24 cellular contexts compared by ENCODE assay signal in genomic region chr6:165611294-165611693, GRCh38. TPM values are rescaled to one million over a fixed set of nuclear protein-coding genes. Genes with fewer than 3 reads are reported as not detected.
"Had no signal": no experiment of that assay in that cellular context is flagged by ENCODE, and none has a peak within 500 bp of the region (broad histone marks: within the 10 kb centered on the region; RNA-seq: fewer than 3 reads in every experiment).

No MANE protein-coding gene starts in this region.

- H3K36me3 Mint-ChIP-seq: activated CD4-positive, alpha-beta memory T cell treated with anti-CD3 and anti-CD28 coated beads for 36 hours; activated CD8-positive, alpha-beta memory T cell treated with anti-CD3 and anti-CD28 coated beads, Interleukin-2, amount 10 ng/mL, durations not matched to agents 7 days and 5 days; naive thymus-derived CD4-positive, alpha-beta T cell; stimulated activated effector memory CD8-positive, alpha-beta T cell treated with anti-CD3 and anti-CD28 coated beads, Interleukin-12 subunit alpha, Interleukin-12 subunit beta, amount 100 ng/mL, for 72 hours had no signal

- H3K27me3 ChIP-seq: gastroesophageal sphincter, neural progenitor cell, stomach, upper lobe of right lung had no signal

- ATAC-seq: activated CD8-positive, alpha-beta memory T cell treated with anti-CD3 and anti-CD28 coated beads, Interleukin-2, amount 10 ng/mL, durations not matched to agents 7 days and 5 days; activated T-helper 17 cell treated with anti-CD3 and anti-CD28 coated beads, Interleukin-2, amount 50 U/mL, for 72 hours; esophagus mucosa; gastroesophageal sphincter; left lobe of liver; mucosa of descending colon; naive thymus-derived CD4-positive, alpha-beta T cell; sciatic nerve; stimulated activated effector memory CD8-positive, alpha-beta T cell treated with anti-CD3 and anti-CD28 coated beads, Interleukin-12 subunit alpha, Interleukin-12 subunit beta, amount 100 ng/mL, for 72 hours; upper lobe of right lung had no signal

- H3K4me1 Mint-ChIP-seq: activated B cell treated with CpG ODN at 0.5 μM for 24 hours; activated CD8-positive, alpha-beta memory T cell treated with anti-CD3 and anti-CD28 coated beads, Interleukin-2, amount 10 ng/mL, durations not matched to agents 7 days and 5 days; activated T-helper 17 cell treated with anti-CD3 and anti-CD28 coated beads, Interleukin-2, amount 50 U/mL, for 72 hours; stimulated activated effector memory CD8-positive, alpha-beta T cell treated with anti-CD3 and anti-CD28 coated beads, Interleukin-12 subunit alpha, Interleukin-12 subunit beta, amount 100 ng/mL, for 72 hours had no signal

- H3K27ac Mint-ChIP-seq: activated B cell treated with CpG ODN at 0.5 μM for 24 hours; activated CD4-positive, alpha-beta memory T cell treated with anti-CD3 and anti-CD28 coated beads for 36 hours; activated CD8-positive, alpha-beta memory T cell treated with anti-CD3 and anti-CD28 coated beads, Interleukin-2, amount 10 ng/mL, durations not matched to agents 7 days and 5 days; activated T-helper 17 cell treated with anti-CD3 and anti-CD28 coated beads, Interleukin-2, amount 50 U/mL, for 72 hours; naive thymus-derived CD4-positive, alpha-beta T cell; neural progenitor cell; stimulated activated effector memory CD8-positive, alpha-beta T cell treated with anti-CD3 and anti-CD28 coated beads, Interleukin-12 subunit alpha, Interleukin-12 subunit beta, amount 100 ng/mL, for 72 hours had no signal

- H3K27ac ChIP-seq: gastroesophageal sphincter, neural progenitor cell, prostate gland, SK-N-MC, stomach, thoracic aorta, upper lobe of right lung had no signal

- H3K9me3 Mint-ChIP-seq: activated B cell treated with CpG ODN at 0.5 μM for 24 hours had no signal

- H3K36me3 ChIP-seq: gastroesophageal sphincter, neural progenitor cell, prostate gland, stomach, thoracic aorta, upper lobe of right lung had no signal

- H3K4me3 ChIP-seq: gastroesophageal sphincter, mucosa of descending colon, neural progenitor cell, prostate gland, SK-N-MC, stomach, thoracic aorta, upper lobe of right lung had no signal

- H3K4me2 ChIP-seq: neural progenitor cell had no signal

- H3K9me3 ChIP-seq: mucosa of descending colon, prostate gland, thoracic aorta, upper lobe of right lung had no signal

- H3K9ac ChIP-seq: neural progenitor cell had no signal

- H3K27me3 Mint-ChIP-seq: activated B cell treated with CpG ODN at 0.5 μM for 24 hours; activated CD4-positive, alpha-beta memory T cell treated with anti-CD3 and anti-CD28 coated beads for 36 hours; activated CD8-positive, alpha-beta memory T cell treated with anti-CD3 and anti-CD28 coated beads, Interleukin-2, amount 10 ng/mL, durations not matched to agents 7 days and 5 days; activated T-helper 17 cell treated with anti-CD3 and anti-CD28 coated beads, Interleukin-2, amount 50 U/mL, for 72 hours; naive thymus-derived CD4-positive, alpha-beta T cell had no signal

- DNase-seq: activated B cell treated with CpG ODN at 0.5 μM for 24 hours; activated CD4-positive, alpha-beta memory T cell treated with anti-CD3 and anti-CD28 coated beads for 36 hours; activated CD4-positive, alpha-beta T cell treated with anti-CD3 and anti-CD28 coated beads for 4 hours; activated CD8-positive, alpha-beta memory T cell treated with anti-CD3 and anti-CD28 coated beads, Interleukin-2, amount 10 ng/mL, durations not matched to agents 7 days and 5 days; activated naive CD4-positive, alpha-beta T cell; activated T-cell treated with anti-CD3 and anti-CD28 coated beads, Interleukin-2, amount 50 U/mL, for 1 hour; cerebellar nuclear complex; effector CD4-positive, alpha-beta T cell; mammary epithelial cell; mucosa of descending colon; naive thymus-derived CD4-positive, alpha-beta T cell; stimulated activated CD4-positive, alpha-beta T cell treated with anti-CD3 and anti-CD28 coated beads, Interleukin-4, amount 100 ng/mL, for 24 hours; stomach; upper lobe of right lung had no signal

- H3K4me1 ChIP-seq: neural progenitor cell, prostate gland, upper lobe of right lung had no signal

- H3K4me3 Mint-ChIP-seq: activated B cell treated with CpG ODN at 0.5 μM for 24 hours; activated CD4-positive, alpha-beta memory T cell treated with anti-CD3 and anti-CD28 coated beads for 36 hours; activated CD8-positive, alpha-beta memory T cell treated with anti-CD3 and anti-CD28 coated beads, Interleukin-2, amount 10 ng/mL, durations not matched to agents 7 days and 5 days; activated T-helper 17 cell treated with anti-CD3 and anti-CD28 coated beads, Interleukin-2, amount 50 U/mL, for 72 hours; naive thymus-derived CD4-positive, alpha-beta T cell; neural progenitor cell; stimulated activated effector memory CD8-positive, alpha-beta T cell treated with anti-CD3 and anti-CD28 coated beads, Interleukin-12 subunit alpha, Interleukin-12 subunit beta, amount 100 ng/mL, for 72 hours had no signal

RNA-seq across cellular contexts. Expression of gene PDE10A, which starts 51.7 kb away (rescaled TPM):
- total RNA-seq: activated B cell treated with CpG ODN at 0.5 μM for 24 hours; activated CD4-positive, alpha-beta memory T cell treated with anti-CD3 and anti-CD28 coated beads for 36 hours; activated CD8-positive, alpha-beta memory T cell treated with anti-CD3 and anti-CD28 coated beads, Interleukin-2, amount 10 ng/mL, durations not matched to agents 7 days and 5 days; activated T-helper 17 cell treated with anti-CD3 and anti-CD28 coated beads, Interleukin-2, amount 50 U/mL, for 72 hours; mammary epithelial cell; naive thymus-derived CD4-positive, alpha-beta T cell had no signal
- polyA plus RNA-seq: mammary epithelial cell; naive thymus-derived CD4-positive, alpha-beta T cell had no signal
